8 cellular contexts compared by ENCODE assay signal in the genomic region with DNA sequence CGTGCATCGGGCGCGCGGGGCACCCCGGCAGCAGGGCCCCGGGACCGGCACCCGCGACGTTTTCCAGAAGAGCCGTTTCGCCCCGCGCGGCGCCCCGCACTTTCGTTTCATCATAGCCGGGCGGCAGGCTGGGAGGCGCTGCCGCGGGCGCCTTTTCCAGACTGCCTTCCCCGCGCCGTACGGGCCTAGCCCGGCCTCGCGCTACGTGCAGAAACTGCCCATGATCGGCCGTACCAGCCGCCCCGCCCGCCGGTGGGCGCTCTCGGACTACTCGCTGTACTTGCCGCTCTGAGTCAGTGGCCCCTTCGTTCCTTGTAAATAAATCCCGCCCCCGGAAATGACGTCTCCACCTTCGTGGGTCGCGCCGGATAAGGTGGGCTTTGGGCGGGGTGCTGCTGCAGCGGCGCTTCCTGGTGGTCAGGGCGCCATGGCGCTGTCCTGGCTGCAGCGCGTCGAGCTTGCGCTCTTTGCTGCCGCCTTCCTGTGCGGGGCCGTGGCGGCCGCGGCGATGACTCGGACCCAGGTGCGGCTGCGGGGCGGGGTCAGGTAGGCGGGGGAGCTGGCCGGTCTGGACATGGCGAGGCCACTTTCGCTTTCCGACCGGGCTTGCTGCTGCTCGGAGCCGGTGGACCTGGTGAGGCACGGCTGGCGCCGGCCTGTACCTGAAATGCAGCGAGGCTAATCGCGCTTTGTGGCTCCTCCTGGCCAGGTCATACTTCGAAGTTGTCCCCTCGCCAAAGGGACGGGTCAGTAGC. TPM values are rescaled to one million over a fixed set of nuclear protein-coding genes. Genes with fewer than 3 reads are reported as not detected.
DNase-seq lines count a peak whose midpoint lies in the region; ATAC-seq, FAIRE-seq and TF ChIP-seq lines count a peak whose summit lies in the region.

A gene with protein sequence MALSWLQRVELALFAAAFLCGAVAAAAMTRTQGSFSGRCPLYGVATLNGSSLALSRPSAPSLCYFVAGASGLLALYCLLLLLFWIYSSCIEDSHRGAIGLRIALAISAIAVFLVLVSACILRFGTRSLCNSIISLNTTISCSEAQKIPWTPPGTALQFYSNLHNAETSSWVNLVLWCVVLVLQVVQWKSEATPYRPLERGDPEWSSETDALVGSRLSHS (plus strand): TSS at position 398 of the 755 bp plus-strand sequence. CDS start 30 bp downstream, at position 428.

- H3K9me3 ChIP-seq in Caco-2 = no peaks in the 10 kb centered on the region
- H3K9me3 ChIP-seq in endodermal cell (ENCODE audit: control insufficient read depth, low read length) = no peaks in the 10 kb centered on the region

- H3K36me3 Mint-ChIP-seq in Caco-2 (ENCODE audit: insufficient read depth, unreplicated experiment) (peaks cover 67% of the 10 kb centered on the region), endodermal cell (ENCODE audit: low read depth) (peaks cover 39% of the 10 kb centered on the region), mesothelial cell of epicardium (peaks cover 12% of the 10 kb centered on the region)
- H3K36me3 Mint-ChIP-seq in activated CD8-positive, alpha-beta memory T cell treated with anti-CD3 and anti-CD28 coated beads, Interleukin-2, amount 10 ng/mL, durations not matched to agents 7 days and 5 days = peaks cover 29% of the 10 kb centered on the region

- H3K27me3 Mint-ChIP-seq in Caco-2 (ENCODE audit: insufficient read depth, unreplicated experiment) = no peaks in the 10 kb centered on the region
- no peaks in the 10 kb centered on the region for H3K27me3 Mint-ChIP-seq in activated CD8-positive, alpha-beta memory T cell treated with anti-CD3 and anti-CD28 coated beads, Interleukin-2, amount 10 ng/mL, durations not matched to agents 7 days and 5 days
- no peaks in the 10 kb centered on the region for H3K27me3 Mint-ChIP-seq in endodermal cell (ENCODE audit: insufficient read depth)
- no peaks in the 10 kb centered on the region for H3K27me3 Mint-ChIP-seq in mesothelial cell of epicardium (ENCODE audit: low read depth)

- CTCF ChIA-PET in Caco-2 (lab: Charles Lee) = interaction anchor here (0.5 to 2.3 kb wide), 40 partner anchors 9 to 220 kb away, joined by 3 to 48 read pairs (median 5); a partner anchor contains a TSS
- CTCF ChIA-PET in activated CD8-positive, alpha-beta memory T cell treated with anti-CD3 and anti-CD28 coated beads, Interleukin-2, amount 10 ng/mL, durations not matched to agents 7 days and 5 days (lab: Charles Lee) = interaction anchor here (0.6 to 8.5 kb wide), 50 partner anchors 7 to 1439 kb away, joined by 3 to 242 read pairs (median 8); a partner anchor contains a TSS

- peak; percentile 60 for ATAC-seq in GM21360 (IDR thresholded peaks at IDR 0.05; ENCODE audit: unreplicated experiment)
- peak; percentile 71 for ATAC-seq in activated CD8-positive, alpha-beta memory T cell treated with anti-CD3 and anti-CD28 coated beads, Interleukin-2, amount 10 ng/mL, durations not matched to agents 7 days and 5 days

- H3K4me3 Mint-ChIP-seq in Caco-2 (ENCODE audit: unreplicated experiment) (peak within 1 kb of the TSS; percentile 91), endodermal cell (peak within 1 kb of the TSS; percentile 89), mesothelial cell of epicardium (peak within 1 kb of the TSS; percentile 90)
- peak within 1 kb of the TSS; percentile 95 for H3K4me3 Mint-ChIP-seq in activated CD8-positive, alpha-beta memory T cell treated with anti-CD3 and anti-CD28 coated beads, Interleukin-2, amount 10 ng/mL, durations not matched to agents 7 days and 5 days

- H3K36me3 ChIP-seq in Caco-2 (ENCODE audit: control insufficient read depth, insufficient read depth, low read length) (0 out of 2 replicates have a peak, but pooled peaks cover 6% of the 10 kb centered on the region), endodermal cell (ENCODE audit: control insufficient read depth, insufficient read depth, low read length) (peaks cover 39% of the 10 kb centered on the region)

- peak; percentile 51 for FAIRE-seq in HTR-8/SVneo (lab: Jason Lieb, UNC)

- H3K27ac Mint-ChIP-seq in Caco-2 (ENCODE audit: unreplicated experiment) = peak within 1 kb of the TSS; percentile 95
- peak within 1 kb of the TSS; percentile 97 for H3K27ac Mint-ChIP-seq in activated CD8-positive, alpha-beta memory T cell treated with anti-CD3 and anti-CD28 coated beads, Interleukin-2, amount 10 ng/mL, durations not matched to agents 7 days and 5 days
- H3K27ac Mint-ChIP-seq in endodermal cell = peak within 1 kb of the TSS; percentile 97
- H3K27ac Mint-ChIP-seq in mesothelial cell of epicardium = peak within 1 kb of the TSS; percentile 95

- POLR2A ChIA-PET in Caco-2 (lab: Charles Lee) = interaction anchor here (0.6 to 2.5 kb wide), 20 partner anchors 9 to 1454 kb away, joined by 3 to 20 read pairs (median 6); a partner anchor contains a TSS

- peak within 1 kb of the TSS; percentile 79 for H3K4me3 ChIP-seq in Caco-2 (ENCODE audit: low read depth, low read length)
- peak within 1 kb of the TSS; percentile 97 for H3K4me3 ChIP-seq in endodermal cell (ENCODE audit: low read length)

- H3K27ac ChIP-seq in endodermal cell (ENCODE audit: low read depth, low read length) = peak within 1 kb of the TSS; percentile 80

- H3K4me1 ChIP-seq in Caco-2 = peaks cover 7% of the 10 kb centered on the region
- H3K4me1 ChIP-seq in endodermal cell (ENCODE audit: control insufficient read depth, insufficient read depth, low read length) = no peaks in the 10 kb centered on the region

- intact Hi-C loops in Caco-2 (cut with micrococcal nuclease; ENCODE audit: unreplicated experiment) = loop anchor here (1.0 to 2.0 kb wide), 6 partner anchors 18 to 94 kb away; a partner anchor contains a TSS

- peak; percentile 24 to 82 for TF ChIP-seq CTCF in Caco-2 (IDR thresholded peaks at IDR 0.05; ENCODE audit: insufficient read depth in 1 of 2, low read depth in 1 of 2, low read length in 1 of 2, severe bottlenecking in 1 of 2, unreplicated experiment in 1 of 2)
- TF ChIP-seq CTCF in endodermal cell (conservative IDR thresholded peaks at IDR 0.05) = no peak
- no peak for TF ChIP-seq CTCF in mesothelial cell of epicardium (IDR thresholded peaks at IDR 0.05; ENCODE audit: unreplicated experiment)

- 0 to 1% methylated on average over 37 to 88 of the region's 88 CpGs for WGBS in endodermal cell (ENCODE audit: insufficient coverage in 1 of 2, insufficient read length in 1 of 2), 2 experiments

- no TSS peak for BruUV-seq in Caco-2 (replicated peaks; lab: Mats Ljungman, UMichigan)

- H3K27me3 ChIP-seq in Caco-2 (replicated peaks; ENCODE audit: control insufficient read depth, insufficient read depth, low read length) (no peaks in the 10 kb centered on the region), endodermal cell (ENCODE audit: control insufficient read depth, insufficient read depth, low read length, poor library complexity, severe bottlenecking) (no peaks in the 10 kb centered on the region)

- H3K9me3 Mint-ChIP-seq in Caco-2 (ENCODE audit: unreplicated experiment) (no peaks in the 10 kb centered on the region), endodermal cell (no peaks in the 10 kb centered on the region), mesothelial cell of epicardium (no peaks in the 10 kb centered on the region)
- H3K9me3 Mint-ChIP-seq in activated CD8-positive, alpha-beta memory T cell treated with anti-CD3 and anti-CD28 coated beads, Interleukin-2, amount 10 ng/mL, durations not matched to agents 7 days and 5 days (ENCODE audit: low read depth) = no peaks in the 10 kb centered on the region

- H3K4me1 Mint-ChIP-seq in Caco-2 (ENCODE audit: low read depth, unreplicated experiment) (peaks cover 9% of the 10 kb centered on the region), endodermal cell (peaks cover 12% of the 10 kb centered on the region), mesothelial cell of epicardium (peaks cover 35% of the 10 kb centered on the region)
- H3K4me1 Mint-ChIP-seq in activated CD8-positive, alpha-beta memory T cell treated with anti-CD3 and anti-CD28 coated beads, Interleukin-2, amount 10 ng/mL, durations not matched to agents 7 days and 5 days = peaks cover 45% of the 10 kb centered on the region

- peak within 1 kb of the TSS; percentile 78 for H3K9ac ChIP-seq in endodermal cell (ENCODE audit: extremely low read depth, low read length, poor library complexity, severe bottlenecking)

- DNase-seq in Caco-2 = peak; percentile 98
- DNase-seq in HTR-8/SVneo (ENCODE audit: insufficient read length, low spot score) = peak; percentile 94
- peak; percentile 97 for DNase-seq in NOMO-1 treated with dmso at 0.1 percent for 144 hours (lab: John Stamatoyannopoulos, UW; ENCODE audit: unreplicated experiment)
- DNase-seq in activated CD8-positive, alpha-beta memory T cell treated with anti-CD3 and anti-CD28 coated beads, Interleukin-2, amount 10 ng/mL, durations not matched to agents 7 days and 5 days = peak; percentile 99
- peak; percentile 99 for DNase-seq in endodermal cell
- peak; percentile 93 to 96 for DNase-seq in mesothelial cell of epicardium (ENCODE audit: low spot score in 2 of 2, unreplicated experiment in 2 of 2)
- DNase-seq in stimulated activated CD8-positive, alpha-beta memory T cell treated with anti-CD3 and anti-CD28 coated beads, Interleukin-15, amount 100 ng/mL, for 48 hours (ENCODE audit: low read depth in 2 of 2) = peak; percentile 96 to 97

RNA-seq across cellular contexts. Expression of the gene that starts here (rescaled TPM):
- total RNA-seq in Caco-2 (2022) = 59.9 and 68.4 TPM in 2 replicates
- 10 to 100 TPM; 42.4 to 43.0 TPM for total RNA-seq in activated CD8-positive, alpha-beta memory T cell treated with anti-CD3 and anti-CD28 coated beads, Interleukin-2, amount 10 ng/mL, durations not matched to agents 7 days and 5 days
- total RNA-seq in endodermal cell = 10 to 100 TPM; 31.0 TPM
- polyA plus RNA-seq in endodermal cell (2013, experiment 1 of 2) = 38.9 TPM
- polyA plus RNA-seq in endodermal cell (2013, experiment 2 of 2) = 28.8 TPM
- total RNA-seq in mesothelial cell of epicardium = 31.3 to 33.9 TPM (median 32.6 TPM) in 3 replicates

Comparison
In these comparisons a context has a peak if more than half of its experiments do, and no peak if none do; other contexts are left out.
1. Peak in every context shown above with its lines: DNase-seq, ATAC-seq, H3K4me3 ChIP-seq and H3K27ac ChIP-seq.
2. CTCF ChIP-seq: peak in Caco-2 (2 of 2); none in endodermal cell (single experiment) and mesothelial cell of epicardium (single experiment).